Comparison of ENCODE assay signal across 12 cellular contexts in the genomic region with DNA sequence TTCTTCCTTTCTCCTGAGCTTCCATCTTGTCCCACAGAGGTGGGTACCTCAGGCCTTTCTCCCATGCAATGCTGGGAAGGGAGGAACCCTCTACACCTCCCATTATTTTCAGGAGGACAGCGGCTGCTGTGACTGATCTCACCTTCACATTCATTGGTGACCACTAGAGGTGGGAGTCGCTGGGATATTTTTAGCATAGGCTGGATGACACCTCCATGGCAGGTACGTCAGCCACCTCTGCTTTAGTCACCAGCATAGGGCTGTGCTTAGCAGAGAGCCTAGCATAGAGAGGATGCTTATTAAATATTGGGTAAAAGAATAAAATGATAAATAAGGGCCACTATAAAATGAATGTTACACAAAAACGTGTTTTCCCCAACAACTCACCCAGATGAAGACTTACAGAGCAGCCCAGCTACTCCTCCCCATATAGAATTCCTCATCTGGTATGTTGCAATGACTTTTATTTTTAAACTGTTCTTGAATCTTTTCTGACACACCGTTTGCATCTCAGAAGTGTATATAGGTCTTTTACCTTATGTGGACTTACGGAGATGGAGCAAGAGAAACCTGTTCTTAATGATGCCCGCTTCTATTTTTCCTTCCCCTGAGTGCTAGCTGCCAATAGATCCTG.
"Had no signal": no experiment of that assay in that cellular context is flagged by ENCODE, and none has a peak within 500 bp of the region (broad histone marks: within the 10 kb centered on the region; RNA-seq: fewer than 3 reads in every experiment).

No MANE protein-coding gene starts in this region.

- H3K36me3 ChIP-seq: brain microvascular endothelial cell, uterus had no signal

- H3K27ac Mint-ChIP-seq: activated naive CD8-positive, alpha-beta T cell; naive thymus-derived CD8-positive, alpha-beta T cell; stimulated activated effector memory CD8-positive, alpha-beta T cell treated with anti-CD3 and anti-CD28 coated beads, Interleukin-12 subunit alpha, Interleukin-12 subunit beta, amount 100 ng/mL, for 72 hours had no signal

- H3K4me1 ChIP-seq: uterus had no signal

- H3K36me3 Mint-ChIP-seq: activated naive CD8-positive, alpha-beta T cell; naive thymus-derived CD8-positive, alpha-beta T cell; stimulated activated effector memory CD8-positive, alpha-beta T cell treated with anti-CD3 and anti-CD28 coated beads, Interleukin-12 subunit alpha, Interleukin-12 subunit beta, amount 100 ng/mL, for 72 hours had no signal

- DNase-seq: activated CD4-positive, alpha-beta T cell treated with anti-CD3 and anti-CD28 coated beads, Interleukin-2, amount 50 U/mL, for 1 hour; activated CD8-positive, alpha-beta memory T cell treated with anti-CD3 and anti-CD28 coated beads for 24 hours; activated gamma-delta T cell treated with Interleukin-2 at 50 U/mL for 16 hours; brain microvascular endothelial cell; dorsolateral prefrontal cortex; left colon; naive thymus-derived CD8-positive, alpha-beta T cell; T-helper 2 cell; uterus had no signal

- H3K4me1 Mint-ChIP-seq: naive thymus-derived CD8-positive, alpha-beta T cell; stimulated activated effector memory CD8-positive, alpha-beta T cell treated with anti-CD3 and anti-CD28 coated beads, Interleukin-12 subunit alpha, Interleukin-12 subunit beta, amount 100 ng/mL, for 72 hours had no signal

- H3K9me3 Mint-ChIP-seq: naive thymus-derived CD8-positive, alpha-beta T cell; stimulated activated effector memory CD8-positive, alpha-beta T cell treated with anti-CD3 and anti-CD28 coated beads, Interleukin-12 subunit alpha, Interleukin-12 subunit beta, amount 100 ng/mL, for 72 hours had no signal

- H3K27ac ChIP-seq: brain microvascular endothelial cell, dorsolateral prefrontal cortex, uterus had no signal

- H3K27me3 ChIP-seq: brain microvascular endothelial cell, uterus had no signal

- H3K4me3 ChIP-seq: dorsolateral prefrontal cortex, uterus had no signal

- ATAC-seq: activated CD4-positive, CD25-positive, alpha-beta regulatory T cell treated with anti-CD3 and anti-CD28 coated beads, Interleukin-2, amount 50 U/mL, for 24 hours; left colon; naive thymus-derived CD8-positive, alpha-beta T cell; stimulated activated effector memory CD8-positive, alpha-beta T cell treated with anti-CD3 and anti-CD28 coated beads, Interleukin-12 subunit alpha, Interleukin-12 subunit beta, amount 100 ng/mL, for 72 hours had no signal

- H3K4me3 Mint-ChIP-seq: activated naive CD8-positive, alpha-beta T cell; naive thymus-derived CD8-positive, alpha-beta T cell; stimulated activated effector memory CD8-positive, alpha-beta T cell treated with anti-CD3 and anti-CD28 coated beads, Interleukin-12 subunit alpha, Interleukin-12 subunit beta, amount 100 ng/mL, for 72 hours had no signal
